1 cellular context compared by ENCODE assay signal in genomic region chr10:74056081-74056818, GRCh38.
TF ChIP-seq lines count a peak whose summit lies in the region.

No MANE protein-coding gene starts in this region.

TF ChIP-seq in GM12878, 131 proteins besides CTCF, POLR2A, EP300 and RAD21 (continued from another document):
- TF ChIP-seq PRDM15 (CRISPR knock-in tag; IDR thresholded peaks at IDR 0.05): no peak
- TF ChIP-seq KAT2A (conservative IDR thresholded peaks at IDR 0.05; ENCODE audit: control insufficient read depth, low read depth, low read length): no peak
